1 cellular context compared by ENCODE assay signal in genomic region chr6:119073307-119074051, GRCh38.
TF ChIP-seq lines count a peak whose summit lies in the region.

No MANE protein-coding gene starts in this region.

TF ChIP-seq in HEK293, 187 proteins besides CTCF, POLR2A, EP300 and RAD21 (continued from another document):
- no peak for TF ChIP-seq ZBTB21 (tag by site-specific recombination; IDR thresholded peaks at IDR 0.05)
